Comparison of ENCODE assay signal across 11 cellular contexts in the genomic region with DNA sequence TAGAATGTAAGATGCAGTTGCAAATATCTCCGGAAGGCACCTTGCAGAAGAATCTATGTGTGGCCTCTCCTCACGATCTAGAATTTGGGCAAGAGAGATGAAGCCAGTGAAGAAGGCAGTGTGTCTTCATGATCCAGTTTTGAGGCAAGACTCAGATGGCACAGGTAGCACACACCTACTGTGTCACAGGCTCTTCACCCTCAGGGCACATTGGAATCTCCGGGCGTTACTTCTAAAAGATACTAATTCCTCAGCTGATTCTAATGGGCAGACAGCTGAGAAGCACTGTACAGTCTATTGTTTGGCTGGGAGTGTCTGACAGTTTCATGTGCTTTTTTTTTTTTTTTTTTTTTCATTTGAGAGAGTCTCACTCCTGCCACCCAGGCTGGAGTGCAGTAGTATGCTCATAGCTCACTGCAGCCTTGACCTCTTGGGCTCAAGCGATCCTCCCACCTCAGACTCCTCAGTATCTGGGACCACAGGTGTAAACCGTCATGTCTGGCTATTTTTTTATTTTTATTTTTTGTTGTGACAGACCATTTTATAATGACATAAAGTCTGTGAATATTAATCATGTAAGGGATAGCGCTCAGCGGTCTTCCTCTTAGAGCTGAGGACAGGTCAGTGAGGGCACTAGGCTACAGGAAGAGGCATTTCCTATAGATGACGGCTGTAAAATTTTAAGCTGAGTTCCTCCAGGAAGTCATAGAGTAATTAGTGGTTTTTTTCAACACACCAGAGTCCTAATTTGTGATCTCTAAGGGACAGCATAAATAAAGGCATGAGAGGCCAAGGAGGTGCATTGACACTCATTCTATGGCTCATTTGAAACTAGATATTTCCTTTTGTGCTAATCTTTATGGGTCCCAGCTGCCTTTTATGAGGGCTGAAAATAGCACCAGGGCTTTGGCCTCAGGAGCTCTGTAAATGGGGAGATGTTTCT.
DNase-seq lines count a peak whose midpoint lies in the region; ATAC-seq and TF ChIP-seq lines count a peak whose summit lies in the region.
"Had no signal": no experiment of that assay in that cellular context is flagged by ENCODE, and none has a peak within 500 bp of the region (broad histone marks: within the 10 kb centered on the region; RNA-seq: fewer than 3 reads in every experiment).

No MANE protein-coding gene starts in this region.

- peaks cover 3% of the 10 kb centered on the region for H3K27me3 Mint-ChIP-seq in nephron progenitor cell (ENCODE audit: low read depth, poor library complexity)

- DNase-seq in EH (ENCODE audit: low read depth): peak; percentile 61
- DNase-seq in LoVo (ENCODE audit: low spot score): peak; percentile 30
- DNase-seq in SW480 (ENCODE audit: low spot score): peak; percentile 6
- DNase-seq in nephron progenitor cell: peak; percentile 16
- DNase-seq: activated effector memory CD4-positive, alpha-beta T cell treated with Interleukin-2 at 50 U/mL for 16 hours; heart right ventricle; stimulated activated CD4-positive, alpha-beta T cell treated with anti-CD3 and anti-CD28 coated beads, Interleukin-4, amount 100 ng/mL, for 4 hours had no signal

- ATAC-seq in GM21619 (IDR thresholded peaks at IDR 0.05; ENCODE audit: unreplicated experiment) (no peak), HG03108 (IDR thresholded peaks at IDR 0.05; ENCODE audit: unreplicated experiment) (no peak), GM18502 (IDR thresholded peaks at IDR 0.05; ENCODE audit: poor library complexity, unreplicated experiment) (no peak), HG03469 (IDR thresholded peaks at IDR 0.05; ENCODE audit: unreplicated experiment) (no peak)
- ATAC-seq: heart right ventricle had no signal

- peak overlapping the region; percentile 99 for H3K4me3 Mint-ChIP-seq in nephron progenitor cell

- peak overlapping the region; percentile 98 for H3K27ac Mint-ChIP-seq in nephron progenitor cell

- peaks cover 18% of the 10 kb centered on the region for H3K36me3 Mint-ChIP-seq in nephron progenitor cell (ENCODE audit: low read depth)

- no peaks in the 10 kb centered on the region for H3K9me3 Mint-ChIP-seq in nephron progenitor cell

- peaks cover 86% of the 10 kb centered on the region for H3K4me1 Mint-ChIP-seq in nephron progenitor cell

- TF ChIP-seq CTCF in nephron progenitor cell (IDR thresholded peaks at IDR 0.05): no peak

Comparison
In these comparisons a context has a peak if more than half of its experiments do, and no peak if none do; other contexts are left out.
1. DNase-seq: peak in every context shown above with its lines; median percentile 61 in EH; 30 in LoVo; 16 in nephron progenitor cell; 6 in SW480.